ENCODE assay signal across 8 cellular contexts in the genomic region with DNA sequence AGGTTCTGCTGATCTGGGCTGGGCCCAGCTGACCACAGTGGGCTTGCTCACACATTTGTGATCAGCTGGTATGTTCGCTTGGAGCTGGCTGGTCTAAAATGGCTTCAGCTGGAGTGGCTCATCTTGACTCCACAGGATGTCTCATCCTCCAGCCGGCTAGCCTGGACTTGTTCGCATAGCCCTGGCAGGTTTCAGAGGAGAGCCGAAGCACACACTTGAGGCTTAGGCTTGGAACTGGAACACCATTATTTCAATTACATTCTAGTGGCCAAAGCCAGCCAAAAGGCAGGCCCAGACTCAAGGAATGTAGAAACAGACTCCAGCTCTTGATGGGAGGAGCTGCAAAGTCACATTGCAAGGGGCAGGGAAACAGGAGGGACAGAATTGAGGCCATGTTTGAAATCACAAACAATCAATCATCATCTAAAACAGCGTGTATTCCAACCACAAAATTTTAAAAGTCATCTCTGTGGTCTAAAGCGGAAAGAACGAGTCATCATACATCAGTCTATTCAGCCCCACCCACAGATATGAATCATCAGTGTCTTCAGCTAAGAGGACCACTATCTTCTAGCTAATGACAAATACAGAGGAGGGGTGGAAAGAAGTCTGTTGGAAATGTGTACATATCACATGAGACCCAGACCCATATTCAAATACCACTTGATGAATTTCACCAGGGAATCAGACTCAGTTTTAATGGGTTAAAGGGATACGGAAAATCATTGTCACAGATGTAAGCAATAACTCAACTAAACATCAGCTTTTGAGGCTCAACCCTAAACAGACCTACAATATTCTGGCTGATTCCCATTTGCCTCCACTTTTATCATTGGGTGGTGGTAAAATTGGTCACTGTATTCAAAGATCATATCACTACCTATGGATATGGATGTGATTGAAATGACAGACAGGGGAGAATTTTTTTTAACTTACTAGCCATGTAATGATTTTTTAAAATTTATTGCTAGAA.
A peak's percentile ranks its signal among the peaks of the same experiment; 100 is the strongest.
DNase-seq lines count a peak whose midpoint lies in the region; ATAC-seq, FAIRE-seq and TF ChIP-seq lines count a peak whose summit lies in the region.

No MANE protein-coding gene starts in this region.

- intact Hi-C loops in K562 (cut with micrococcal nuclease), result no loop called here
- intact Hi-C loops in vagina (cut with DNase I), result no loop called here
- intact Hi-C loops in Calu3 (cut with micrococcal nuclease; ENCODE audit: unreplicated experiment), result no loop called here

- peaks cover 6% of the 10 kb centered on the region for H3K36me3 Mint-ChIP-seq in Calu3 (ENCODE audit: insufficient read depth, unreplicated experiment)

- H3K4me1 ChIP-seq in K562 (replicated peaks in 1 of 2; ENCODE audit: control insufficient read depth in 2 of 2, insufficient read depth in 2 of 2, low read length in 2 of 2) (peaks cover 0 to 5% of the 10 kb centered on the region in 2 experiments; a peak in 2 of 5 replicates), vagina (peaks cover 26% of the 10 kb centered on the region)

- H3K9ac ChIP-seq in K562 (ENCODE audit: insufficient read depth in 1 of 2, low read depth in 2 of 2, low read length in 2 of 2), result no peak overlapping the region

- H3K27ac Mint-ChIP-seq in Calu3 (ENCODE audit: unreplicated experiment), result no peak overlapping the region

- BruUV-seq in K562 (replicated peaks; lab: Mats Ljungman, UMichigan) (no TSS peak), Calu3 (replicated peaks; lab: Mats Ljungman, UMichigan) (no TSS peak)

- H3K4me3 Mint-ChIP-seq in Calu3 (ENCODE audit: low read depth, unreplicated experiment), result no peak overlapping the region

- no peaks in the 10 kb centered on the region for H3K79me2 ChIP-seq in K562 (ENCODE audit: control insufficient read depth, insufficient read depth, low read length)

- H3K27ac ChIP-seq in K562 (ENCODE audit: extremely low read depth, low read depth, low read length) (no peak overlapping the region), vagina (peak overlapping the region; percentile 78)

- no peak overlapping the region for H2AFZ ChIP-seq in K562 (ENCODE audit: low read depth, low read length)

- POLR2A ChIA-PET in K562 (lab: Yijun Ruan, JAX), result interaction anchor here (0.5 to 0.8 kb wide), 6 partner anchors 15 to 315 kb away, joined by 3 to 5 read pairs (median 3); no protein-coding TSS in a partner anchor

- H3K9me3 Mint-ChIP-seq in Calu3 (ENCODE audit: low read depth, unreplicated experiment), result no peaks in the 10 kb centered on the region

- peak; percentile 65 for TF ChIP-seq EP300 in K562 (IDR thresholded peaks at IDR 0.05; ENCODE audit: low read length)

- no peaks in the 10 kb centered on the region for H4K20me1 ChIP-seq in K562 (replicated peaks; ENCODE audit: control insufficient read depth, insufficient read depth, low read length)

- H3K27me3 Mint-ChIP-seq in Calu3 (ENCODE audit: unreplicated experiment), result no peaks in the 10 kb centered on the region

- 0 out of 4 replicates have a peak, but pooled peaks of 1 of the 2 experiments have one; percentile 8 for TF ChIP-seq RAD21 in K562 (CRISPR knock-in tag; conservative IDR thresholded peaks at IDR 0.05 in 1 of 2, IDR thresholded peaks at IDR 0.05 in 1 of 2)

- TF ChIP-seq CTCF in AG09309 (IDR thresholded peaks at IDR 0.05; ENCODE audit: control insufficient read depth, insufficient read depth, low read depth, low read length, missing control alignments), result no peak
- TF ChIP-seq CTCF in K562 (IDR thresholded peaks at IDR 0.05 in 2 of 3, conservative IDR thresholded peaks at IDR 0.05 in 1 of 3; ENCODE audit: insufficient read depth in 2 of 3, low read depth in 1 of 3, low read length in 3 of 3), result no peak
- TF ChIP-seq CTCF in omental fat pad (IDR thresholded peaks at IDR 0.05), result no peak
- no peak for TF ChIP-seq CTCF in vagina (IDR thresholded peaks at IDR 0.05)
- no peak for TF ChIP-seq CTCF in Calu3 (IDR thresholded peaks at IDR 0.05; ENCODE audit: unreplicated experiment)

- TF ChIP-seq POLR2A in K562 (conservative IDR thresholded peaks at IDR 0.05) (no peak), vagina (IDR thresholded peaks at IDR 0.05) (no peak)

- CTCF ChIA-PET in K562 (lab: Yijun Ruan, JAX; ENCODE audit: low intra/inter-chr PET ratio), result no interaction called here
- CTCF ChIA-PET in Calu3 (lab: Charles Lee), result no interaction called here

- H3K4me1 Mint-ChIP-seq in Calu3 (ENCODE audit: low read depth, unreplicated experiment), result peaks cover 8% of the 10 kb centered on the region

- 6% methylated on average over 8 of the region's 8 CpGs for WGBS in K562 (ENCODE audit: insufficient coverage, low coverage, missing lambda C conversion rate)

- peaks cover 14 to 30% of the 10 kb centered on the region in 2 experiments; a peak in 3 of 5 replicates for H3K27me3 ChIP-seq in K562 (ENCODE audit: control insufficient read depth in 2 of 2, insufficient read depth in 2 of 2, low read length in 2 of 2)
- H3K27me3 ChIP-seq in vagina, result no peaks in the 10 kb centered on the region

- peak; percentile 98 for DNase-seq in AG09309 (ENCODE audit: low read depth)
- DNase-seq in T1000 (lab: John Stamatoyannopoulos, UW), result peak; percentile 62
- peak; percentile 38 to 61 (median 59) for DNase-seq in K562 (ENCODE audit: extremely low read depth in 1 of 4, low spot score in 3 of 4)
- DNase-seq in omental fat pad (ENCODE audit: low spot score), result no peak
- no peak for DNase-seq in vagina (ENCODE audit: extremely low spot score in 2 of 2)
- DNase-seq in Calu3, result no peak

- H3K36me3 ChIP-seq in K562 (ENCODE audit: control insufficient read depth, insufficient read depth, low read length), result no peaks in the 10 kb centered on the region
- no peaks in the 10 kb centered on the region for H3K36me3 ChIP-seq in vagina

- H3K4me3 ChIP-seq in AG09309 (ENCODE audit: control insufficient read depth, low read depth, low read length) (no peak overlapping the region), K562 (no peak overlapping the region), vagina (no peak overlapping the region)

- in situ Hi-C loops in K562 (cut with MboI), result no loop called here

- peak; percentile 23 for FAIRE-seq in K562 (lab: Jason Lieb, UNC)

- peak; percentile 85 for ATAC-seq in GM18909 (IDR thresholded peaks at IDR 0.05; ENCODE audit: poor library complexity, unreplicated experiment)
- ATAC-seq in HG03457 (IDR thresholded peaks at IDR 0.05; ENCODE audit: unreplicated experiment), result peak; percentile 76
- ATAC-seq in K562, result peak; percentile 78
- peak; percentile 78 for ATAC-seq in omental fat pad (ENCODE audit: low FRiP score)

- no peak overlapping the region for H3K4me2 ChIP-seq in K562 (ENCODE audit: insufficient read depth, low read length)

- H3K9me3 ChIP-seq in K562 (replicated peaks; ENCODE audit: control insufficient read depth, insufficient read depth, low read depth, low read length) (no peaks in the 10 kb centered on the region), vagina (no peaks in the 10 kb centered on the region)

- H3K9me1 ChIP-seq in K562 (ENCODE audit: control insufficient read depth, insufficient read depth, low read length), result no peaks in the 10 kb centered on the region

TF ChIP-seq in K562, 482 proteins besides CTCF, POLR2A, EP300 and RAD21 (continues in another document):
- peak; percentile 58 for TF ChIP-seq EGR1 (conservative IDR thresholded peaks at IDR 0.05)
- no peak for TF ChIP-seq SIN3B (IDR thresholded peaks at IDR 0.05; ENCODE audit: low read depth)
- TF ChIP-seq, protein P1, sequence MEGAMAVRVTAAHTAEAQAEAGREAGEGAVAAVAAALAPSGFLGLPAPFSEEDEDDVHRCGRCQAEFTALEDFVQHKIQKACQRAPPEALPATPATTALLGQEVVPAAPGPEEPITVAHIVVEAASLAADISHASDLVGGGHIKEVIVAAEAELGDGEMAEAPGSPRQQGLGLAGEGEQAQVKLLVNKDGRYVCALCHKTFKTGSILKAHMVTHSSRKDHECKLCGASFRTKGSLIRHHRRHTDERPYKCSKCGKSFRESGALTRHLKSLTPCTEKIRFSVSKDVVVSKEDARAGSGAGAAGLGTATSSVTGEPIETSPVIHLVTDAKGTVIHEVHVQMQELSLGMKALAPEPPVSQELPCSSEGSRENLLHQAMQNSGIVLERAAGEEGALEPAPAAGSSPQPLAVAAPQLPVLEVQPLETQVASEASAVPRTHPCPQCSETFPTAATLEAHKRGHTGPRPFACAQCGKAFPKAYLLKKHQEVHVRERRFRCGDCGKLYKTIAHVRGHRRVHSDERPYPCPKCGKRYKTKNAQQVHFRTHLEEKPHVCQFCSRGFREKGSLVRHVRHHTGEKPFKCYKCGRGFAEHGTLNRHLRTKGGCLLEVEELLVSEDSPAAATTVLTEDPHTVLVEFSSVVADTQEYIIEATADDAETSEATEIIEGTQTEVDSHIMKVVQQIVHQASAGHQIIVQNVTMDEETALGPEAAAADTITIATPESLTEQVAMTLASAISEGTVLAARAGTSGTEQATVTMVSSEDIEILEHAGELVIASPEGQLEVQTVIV (CRISPR knock-in tag; IDR thresholded peaks at IDR 0.05; ENCODE audit: borderline replicate concordance), result peak; percentile 42; the same call in 1 of the 2 replicates
- TF ChIP-seq, protein P2, sequence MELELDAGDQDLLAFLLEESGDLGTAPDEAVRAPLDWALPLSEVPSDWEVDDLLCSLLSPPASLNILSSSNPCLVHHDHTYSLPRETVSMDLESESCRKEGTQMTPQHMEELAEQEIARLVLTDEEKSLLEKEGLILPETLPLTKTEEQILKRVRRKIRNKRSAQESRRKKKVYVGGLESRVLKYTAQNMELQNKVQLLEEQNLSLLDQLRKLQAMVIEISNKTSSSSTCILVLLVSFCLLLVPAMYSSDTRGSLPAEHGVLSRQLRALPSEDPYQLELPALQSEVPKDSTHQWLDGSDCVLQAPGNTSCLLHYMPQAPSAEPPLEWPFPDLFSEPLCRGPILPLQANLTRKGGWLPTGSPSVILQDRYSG (tag; conservative IDR thresholded peaks at IDR 0.05; ENCODE audit: low read depth), result no peak
- TF ChIP-seq RUNX1 (IDR thresholded peaks at IDR 0.05; ENCODE audit: low read depth), result peak; percentile 64; the same call in 1 of the 2 replicates
- no peak for TF ChIP-seq FUS (optimal IDR thresholded peaks at IDR 0.05; ENCODE audit: low read depth, low read length)
- TF ChIP-seq, protein P3, sequence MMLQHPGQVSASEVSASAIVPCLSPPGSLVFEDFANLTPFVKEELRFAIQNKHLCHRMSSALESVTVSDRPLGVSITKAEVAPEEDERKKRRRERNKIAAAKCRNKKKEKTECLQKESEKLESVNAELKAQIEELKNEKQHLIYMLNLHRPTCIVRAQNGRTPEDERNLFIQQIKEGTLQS (IDR thresholded peaks at IDR 0.05), result peak; percentile 97
- TF ChIP-seq, protein P3 (CRISPR knock-in tag; conservative IDR thresholded peaks at IDR 0.05), result peak; percentile 57; the same call in 1 of the 2 replicates
- TF ChIP-seq GABPB1 (CRISPR knock-in tag; IDR thresholded peaks at IDR 0.05), result no peak
- TF ChIP-seq PRMT5 (CRISPR knock-in tag; IDR thresholded peaks at IDR 0.05), result no peak
- peak; percentile 57; the same call in 1 of the 2 replicates for TF ChIP-seq LEF1 (IDR thresholded peaks at IDR 0.05)

Comparison
In these comparisons a context has a peak if more than half of its experiments do, and no peak if none do; other contexts are left out.
1. DNase-seq: peak in AG09309 (single experiment), T1000 (single experiment) and K562 (4 of 4); none in omental fat pad (single experiment), vagina (0 of 2) and Calu3 (single experiment).
2. Peak in every context shown above with its lines, with median percentiles within 50 percentile points of each other: ATAC-seq.